8 cellular contexts compared by ENCODE assay signal in genomic region chr7:37354661-37355131, GRCh38.
DNase-seq lines count a peak whose midpoint lies in the region; ATAC-seq lines count a peak whose summit lies in the region.

No MANE protein-coding gene starts in this region.

- peak overlapping the region; percentile 93 for H3K4me3 Mint-ChIP-seq in activated T-helper 1 cell treated with anti-CD3 and anti-CD28 coated beads, Interleukin-12 subunit alpha, Interleukin-12 subunit beta, Interleukin-2, Interleukin-4 antibody, amounts not matched to agents 30 ng/mL and 10 ng/mL and 1 ng/mL, durations not matched to agents 14 hours and 24 hours and 36 hours

- peaks cover 93% of the 10 kb centered on the region for H3K4me1 Mint-ChIP-seq in activated T-helper 1 cell treated with anti-CD3 and anti-CD28 coated beads, Interleukin-12 subunit alpha, Interleukin-12 subunit beta, Interleukin-2, Interleukin-4 antibody, amounts not matched to agents 30 ng/mL and 10 ng/mL and 1 ng/mL, durations not matched to agents 14 hours and 24 hours and 36 hours (ENCODE audit: low read depth)

- H3K27me3 Mint-ChIP-seq in activated T-helper 1 cell treated with anti-CD3 and anti-CD28 coated beads, Interleukin-12 subunit alpha, Interleukin-12 subunit beta, Interleukin-2, Interleukin-4 antibody, amounts not matched to agents 30 ng/mL and 10 ng/mL and 1 ng/mL, durations not matched to agents 14 hours and 24 hours and 36 hours (ENCODE audit: insufficient read depth), result no peaks in the 10 kb centered on the region

- H3K27ac Mint-ChIP-seq in activated T-helper 1 cell treated with anti-CD3 and anti-CD28 coated beads, Interleukin-12 subunit alpha, Interleukin-12 subunit beta, Interleukin-2, Interleukin-4 antibody, amounts not matched to agents 30 ng/mL and 10 ng/mL and 1 ng/mL, durations not matched to agents 14 hours and 24 hours and 36 hours, result peak overlapping the region; percentile 97

- intact Hi-C loops in activated T-helper 1 cell treated with anti-CD3 and anti-CD28 coated beads, Interleukin-12 subunit alpha, Interleukin-12 subunit beta, Interleukin-2, Interleukin-4 antibody, amounts not matched to agents 30 ng/mL and 10 ng/mL and 1 ng/mL, durations not matched to agents 14 hours and 24 hours and 36 hours (cut with micrococcal nuclease), result loop anchor here (1.0 to 10.0 kb wide), 7 partner anchors 9 to 867 kb away; no protein-coding TSS in a partner anchor
- intact Hi-C loops in Right ventricle myocardium inferior (cut with DNase I), result loop anchor here (1.0 to 5.0 kb wide), 4 partner anchors 22 to 137 kb away; partner anchors contain the start of gene ELMO1

- peak; percentile 50 for DNase-seq in KG1 (lab: John Stamatoyannopoulos, UW)
- peak; percentile 36 for DNase-seq in activated T-helper 1 cell treated with anti-CD3 and anti-CD28 coated beads, Interleukin-12 subunit alpha, Interleukin-12 subunit beta, Interleukin-2, Interleukin-4 antibody, amounts not matched to agents 30 ng/mL and 10 ng/mL and 1 ng/mL, durations not matched to agents 14 hours and 24 hours and 36 hours (ENCODE audit: low spot score)
- DNase-seq in Right ventricle myocardium inferior (ENCODE audit: missing footprints), result peak; percentile 90
- DNase-seq in renal cortical epithelial cell (ENCODE audit: low read depth), result peak; percentile 75
- DNase-seq in cerebellum (ENCODE audit: low spot score), result no peak
- no peak for DNase-seq in NCI-H2107 treated with DMSO at 0.1 percent for 48 hours (lab: John Stamatoyannopoulos, UW; ENCODE audit: unreplicated experiment)
- DNase-seq in G401 (ENCODE audit: low spot score), result no peak

- no peaks in the 10 kb centered on the region for H3K9me3 Mint-ChIP-seq in activated T-helper 1 cell treated with anti-CD3 and anti-CD28 coated beads, Interleukin-12 subunit alpha, Interleukin-12 subunit beta, Interleukin-2, Interleukin-4 antibody, amounts not matched to agents 30 ng/mL and 10 ng/mL and 1 ng/mL, durations not matched to agents 14 hours and 24 hours and 36 hours

- in situ Hi-C loops in G401 (cut with HindIII; ENCODE audit: low sequenced_read_pairs), result no loop called here

- H3K36me3 Mint-ChIP-seq in activated T-helper 1 cell treated with anti-CD3 and anti-CD28 coated beads, Interleukin-12 subunit alpha, Interleukin-12 subunit beta, Interleukin-2, Interleukin-4 antibody, amounts not matched to agents 30 ng/mL and 10 ng/mL and 1 ng/mL, durations not matched to agents 14 hours and 24 hours and 36 hours (ENCODE audit: low read depth), result peaks cover 11% of the 10 kb centered on the region

- ATAC-seq in GM18520 (IDR thresholded peaks at IDR 0.05; ENCODE audit: unreplicated experiment) (peak; percentile 34), Right ventricle myocardium inferior (peak; percentile 94)

Comparison
In these comparisons a context has a peak if more than half of its experiments do, and no peak if none do; other contexts are left out.
1. DNase-seq: peak in KG1 (single experiment), activated T-helper 1 cell treated with anti-CD3 and anti-CD28 coated beads, Interleukin-12 subunit alpha, Interleukin-12 subunit beta, Interleukin-2, Interleukin-4 antibody, amounts not matched to agents 30 ng/mL and 10 ng/mL and 1 ng/mL, durations not matched to agents 14 hours and 24 hours and 36 hours (single experiment), Right ventricle myocardium inferior (single experiment) and renal cortical epithelial cell (single experiment); none in cerebellum (single experiment), NCI-H2107 treated with DMSO at 0.1 percent for 48 hours (single experiment) and G401 (single experiment).